18 cellular contexts compared by ENCODE assay signal in genomic region chr6:105896052-105896820, GRCh38.
DNase-seq lines count a peak whose midpoint lies in the region; ATAC-seq, FAIRE-seq and TF ChIP-seq lines count a peak whose summit lies in the region.
"Had no signal": no experiment of that assay in that cellular context is flagged by ENCODE, and none has a peak within 500 bp of the region (broad histone marks: within the 10 kb centered on the region; RNA-seq: fewer than 3 reads in every experiment).

No MANE protein-coding gene starts in this region.

- in situ Hi-C loops in GM12878 (cut with MboI), result no loop called here

- H3K79me2 ChIP-seq in GM12878 (ENCODE audit: control insufficient read depth, insufficient read depth, low read length), result no peaks in the 10 kb centered on the region

- TF ChIP-seq POLR2A in GM12878 (IDR thresholded peaks at IDR 0.05; ENCODE audit: low read depth, low read length), result no peak
- TF ChIP-seq POLR2A in tibial nerve (IDR thresholded peaks at IDR 0.05), result no peak

- peaks cover 37% of the 10 kb centered on the region for H3K4me1 Mint-ChIP-seq in activated CD4-positive, alpha-beta T cell treated with anti-CD3 and anti-CD28 coated beads, Interleukin-2, amount 10 ng/mL, durations not matched to agents 24 days and 14 days
- peaks cover 30% of the 10 kb centered on the region for H3K4me1 Mint-ChIP-seq in activated naive CD8-positive, alpha-beta T cell treated with anti-CD3 and anti-CD28 coated beads, Interleukin-2, amount 50 U/mL, for 24 hours
- peaks cover 11% of the 10 kb centered on the region for H3K4me1 Mint-ChIP-seq in CD4-positive, alpha-beta T cell (ENCODE audit: low read depth)
- H3K4me1 Mint-ChIP-seq in activated CD4-positive, alpha-beta memory T cell treated with anti-CD3 and anti-CD28 coated beads for 36 hours (ENCODE audit: low read depth), result peaks cover 20% of the 10 kb centered on the region

- H3K27me3 Mint-ChIP-seq in activated CD4-positive, alpha-beta T cell treated with anti-CD3 and anti-CD28 coated beads, Interleukin-2, amount 10 ng/mL, durations not matched to agents 24 days and 14 days, result peaks cover 2% of the 10 kb centered on the region
- peaks cover 22% of the 10 kb centered on the region for H3K27me3 Mint-ChIP-seq in activated naive CD8-positive, alpha-beta T cell treated with anti-CD3 and anti-CD28 coated beads, Interleukin-2, amount 50 U/mL, for 24 hours
- no peaks in the 10 kb centered on the region for H3K27me3 Mint-ChIP-seq in CD4-positive, alpha-beta T cell
- H3K27me3 Mint-ChIP-seq in activated CD4-positive, alpha-beta memory T cell treated with anti-CD3 and anti-CD28 coated beads for 36 hours, result peaks cover 15% of the 10 kb centered on the region
- H3K27me3 Mint-ChIP-seq: progenitor cell of endocrine pancreas; stimulated activated memory B cell treated with anti-CD40 and anti-IgM and Interleukin-4, amounts not matched to agents 10 μg/mL and 1 μg/mL and 100 μg/mL, for 72 hours had no signal

- H3K4me1 ChIP-seq in HUES48 (ENCODE audit: control insufficient read depth, insufficient read depth, low read length) (no peaks in the 10 kb centered on the region), GM12878 (ENCODE audit: control insufficient read depth, insufficient read depth, low read length) (peaks cover 12% of the 10 kb centered on the region), tibial nerve (no peaks in the 10 kb centered on the region)
- H3K4me1 ChIP-seq: upper lobe of left lung had no signal

- H3K4me3 Mint-ChIP-seq in activated CD4-positive, alpha-beta T cell treated with anti-CD3 and anti-CD28 coated beads, Interleukin-2, amount 10 ng/mL, durations not matched to agents 24 days and 14 days, result no peak overlapping the region
- H3K4me3 Mint-ChIP-seq in activated naive CD8-positive, alpha-beta T cell treated with anti-CD3 and anti-CD28 coated beads, Interleukin-2, amount 50 U/mL, for 24 hours, result no peak overlapping the region
- no peak overlapping the region for H3K4me3 Mint-ChIP-seq in CD4-positive, alpha-beta T cell
- no peak overlapping the region for H3K4me3 Mint-ChIP-seq in activated CD4-positive, alpha-beta memory T cell treated with anti-CD3 and anti-CD28 coated beads for 36 hours
- H3K4me3 Mint-ChIP-seq: activated CD4-positive, alpha-beta T cell treated with anti-CD3 and anti-CD28 coated beads, Interleukin-2, amount 10 ng/mL, durations not matched to agents 7 days and 5 days; activated T-cell treated with anti-CD3 and anti-CD28 coated beads, Interleukin-2, amount 50 U/mL, for 4 hours; stimulated activated memory B cell treated with anti-CD40 and anti-IgM and Interleukin-4, amounts not matched to agents 10 μg/mL and 1 μg/mL and 100 μg/mL, for 72 hours had no signal

- H3K27ac ChIP-seq in HUES48 (ENCODE audit: low read depth, low read length) (peak overlapping the region; percentile 46), GM12878 (ENCODE audit: control insufficient read depth, insufficient read depth) (no peak overlapping the region), tibial nerve (no peak overlapping the region)
- no peak overlapping the region for H3K27ac ChIP-seq in CD4-positive, alpha-beta T cell (ENCODE audit: low read depth, low read length)
- H3K27ac ChIP-seq: upper lobe of left lung had no signal

- CTCF ChIA-PET in GM12878 (lab: Yijun Ruan, JAX), result interaction anchor here (0.5 kb wide), 1 partner anchor 170 kb away, joined by 4 read pairs; no protein-coding TSS in a partner anchor
- CTCF ChIA-PET in CD4-positive, alpha-beta T cell (lab: Charles Lee), result no interaction called here
- CTCF ChIA-PET in activated CD4-positive, alpha-beta memory T cell treated with anti-CD3 and anti-CD28 coated beads for 36 hours (lab: Charles Lee), result no interaction called here

- RAD21 ChIA-PET in GM12878 (lab: Charles Lee; ENCODE audit: unreplicated experiment), result no interaction called here

- H3K4me3 ChIP-seq in HUES48 (ENCODE audit: low read depth, low read length), result no peak overlapping the region
- H3K4me3 ChIP-seq in GM12878, result no peak overlapping the region
- H3K4me3 ChIP-seq in tibial nerve, result no peak overlapping the region
- H3K4me3 ChIP-seq: spleen, upper lobe of left lung had no signal

- no peak overlapping the region for H3K4me2 ChIP-seq in GM12878 (ENCODE audit: control insufficient read depth, insufficient read depth)

- H3K36me3 ChIP-seq in HUES48 (ENCODE audit: control insufficient read depth, insufficient read depth, low read length) (no peaks in the 10 kb centered on the region), GM12878 (ENCODE audit: control insufficient read depth in 2 of 2, insufficient read depth in 2 of 2, low read length in 1 of 2) (no peaks in the 10 kb centered on the region), tibial nerve (no peaks in the 10 kb centered on the region)
- H3K36me3 ChIP-seq: spleen, upper lobe of left lung had no signal

- peak; percentile 43 for DNase-seq in activated CD4-positive, alpha-beta T cell treated with anti-CD3 and anti-CD28 coated beads, Interleukin-2, amount 10 ng/mL, durations not matched to agents 24 days and 14 days
- no peak for DNase-seq in activated CD4-positive, alpha-beta T cell treated with anti-CD3 and anti-CD28 coated beads for 48 hours
- DNase-seq in GM12878 (ENCODE audit: low read depth, low spot score), result no peak
- DNase-seq in tibial nerve (ENCODE audit: low spot score in 2 of 2), result peak; percentile 23 to 55
- no peak for DNase-seq in activated naive CD8-positive, alpha-beta T cell treated with anti-CD3 and anti-CD28 coated beads, Interleukin-2, amount 50 U/mL, for 24 hours
- no peak for DNase-seq in CD4-positive, alpha-beta T cell
- DNase-seq in activated CD4-positive, alpha-beta memory T cell treated with anti-CD3 and anti-CD28 coated beads for 36 hours, result no peak
- DNase-seq: activated CD4-positive, alpha-beta T cell treated with anti-CD3 and anti-CD28 coated beads, Interleukin-2, amount 10 ng/mL, durations not matched to agents 7 days and 5 days; activated T-cell treated with anti-CD3 and anti-CD28 coated beads, Interleukin-2, amount 50 U/mL, for 4 hours; central memory CD4-positive, alpha-beta T cell; GF-D8; KG1; spleen; T-helper 9 cell; upper lobe of left lung had no signal

- no peak for ATAC-seq in GM12878
- ATAC-seq in activated naive CD8-positive, alpha-beta T cell treated with anti-CD3 and anti-CD28 coated beads, Interleukin-2, amount 50 U/mL, for 24 hours, result no peak
- no peak for ATAC-seq in CD4-positive, alpha-beta T cell (ENCODE audit: poor library complexity)
- ATAC-seq: activated T-cell treated with anti-CD3 and anti-CD28 coated beads, Interleukin-2, amount 50 U/mL, for 4 hours; stimulated activated memory B cell treated with anti-CD40 and anti-IgM and Interleukin-4, amounts not matched to agents 10 μg/mL and 1 μg/mL and 100 μg/mL, for 72 hours had no signal

- TF ChIP-seq CTCF in GM12878 (IDR thresholded peaks at IDR 0.05 in 2 of 3, conservative IDR thresholded peaks at IDR 0.05 in 1 of 3; ENCODE audit: control insufficient read depth in 2 of 3, extremely low read depth in 1 of 3, insufficient read depth in 1 of 3, low read depth in 3 of 3, low read length in 3 of 3) (no peak), tibial nerve (IDR thresholded peaks at IDR 0.05) (no peak)
- TF ChIP-seq CTCF in CD4-positive, alpha-beta T cell (IDR thresholded peaks at IDR 0.05), result no peak

- POLR2A ChIA-PET in GM12878 (lab: Charles Lee), result no interaction called here
- POLR2A ChIA-PET in CD4-positive, alpha-beta T cell (lab: Charles Lee), result no interaction called here
- POLR2A ChIA-PET in activated CD4-positive, alpha-beta memory T cell treated with anti-CD3 and anti-CD28 coated beads for 36 hours (lab: Charles Lee), result no interaction called here

- H3K27ac Mint-ChIP-seq in activated CD4-positive, alpha-beta T cell treated with anti-CD3 and anti-CD28 coated beads, Interleukin-2, amount 10 ng/mL, durations not matched to agents 24 days and 14 days, result no peak overlapping the region
- no peak overlapping the region for H3K27ac Mint-ChIP-seq in activated naive CD8-positive, alpha-beta T cell treated with anti-CD3 and anti-CD28 coated beads, Interleukin-2, amount 50 U/mL, for 24 hours
- H3K27ac Mint-ChIP-seq in CD4-positive, alpha-beta T cell, result no peak overlapping the region
- H3K27ac Mint-ChIP-seq in activated CD4-positive, alpha-beta memory T cell treated with anti-CD3 and anti-CD28 coated beads for 36 hours, result no peak overlapping the region
- H3K27ac Mint-ChIP-seq: activated CD4-positive, alpha-beta T cell treated with anti-CD3 and anti-CD28 coated beads, Interleukin-2, amount 10 ng/mL, durations not matched to agents 7 days and 5 days; progenitor cell of endocrine pancreas; stimulated activated memory B cell treated with anti-CD40 and anti-IgM and Interleukin-4, amounts not matched to agents 10 μg/mL and 1 μg/mL and 100 μg/mL, for 72 hours had no signal

- TF ChIP-seq EP300 in GM12878 (IDR thresholded peaks at IDR 0.05; ENCODE audit: borderline replicate concordance in 1 of 2, control insufficient read depth in 1 of 2, low read depth in 2 of 2, low read length in 2 of 2) (no peak), tibial nerve (IDR thresholded peaks at IDR 0.05) (peak in 1 of 2 donors; percentile 61)

- H4K20me1 ChIP-seq in GM12878 (ENCODE audit: control insufficient read depth, insufficient read depth), result no peaks in the 10 kb centered on the region

- no TSS peak for BruUV-seq in GM12878 (replicated peaks; lab: Mats Ljungman, UMichigan)

- SMC1A ChIA-PET in GM12878 (lab: Charles Lee; ENCODE audit: uncharacterized antibody, unreplicated experiment), result interaction anchor here (0.7 to 1.2 kb wide), 2 partner anchors 21 to 78 kb away, joined by 3 read pairs; no protein-coding TSS in a partner anchor

- no peak overlapping the region for H3K9ac ChIP-seq in HUES48 (ENCODE audit: low read depth, low read length)
- no peak overlapping the region for H3K9ac ChIP-seq in GM12878 (ENCODE audit: control insufficient read depth, insufficient read depth, low read length)

- H3K9me3 Mint-ChIP-seq in activated CD4-positive, alpha-beta T cell treated with anti-CD3 and anti-CD28 coated beads, Interleukin-2, amount 10 ng/mL, durations not matched to agents 24 days and 14 days, result peaks cover 10% of the 10 kb centered on the region
- H3K9me3 Mint-ChIP-seq in activated naive CD8-positive, alpha-beta T cell treated with anti-CD3 and anti-CD28 coated beads, Interleukin-2, amount 50 U/mL, for 24 hours, result no peaks in the 10 kb centered on the region
- no peaks in the 10 kb centered on the region for H3K9me3 Mint-ChIP-seq in CD4-positive, alpha-beta T cell
- no peaks in the 10 kb centered on the region for H3K9me3 Mint-ChIP-seq in activated CD4-positive, alpha-beta memory T cell treated with anti-CD3 and anti-CD28 coated beads for 36 hours
- H3K9me3 Mint-ChIP-seq: activated T-cell treated with anti-CD3 and anti-CD28 coated beads, Interleukin-2, amount 50 U/mL, for 4 hours; stimulated activated memory B cell treated with anti-CD40 and anti-IgM and Interleukin-4, amounts not matched to agents 10 μg/mL and 1 μg/mL and 100 μg/mL, for 72 hours had no signal

- peaks cover 3% of the 10 kb centered on the region for H3K36me3 Mint-ChIP-seq in activated CD4-positive, alpha-beta T cell treated with anti-CD3 and anti-CD28 coated beads, Interleukin-2, amount 10 ng/mL, durations not matched to agents 24 days and 14 days (ENCODE audit: low read depth)
- no peaks in the 10 kb centered on the region for H3K36me3 Mint-ChIP-seq in activated naive CD8-positive, alpha-beta T cell treated with anti-CD3 and anti-CD28 coated beads, Interleukin-2, amount 50 U/mL, for 24 hours (ENCODE audit: low read depth)
- H3K36me3 Mint-ChIP-seq in CD4-positive, alpha-beta T cell (ENCODE audit: low read depth), result no peaks in the 10 kb centered on the region
- H3K36me3 Mint-ChIP-seq in activated CD4-positive, alpha-beta memory T cell treated with anti-CD3 and anti-CD28 coated beads for 36 hours, result no peaks in the 10 kb centered on the region
- H3K36me3 Mint-ChIP-seq: stimulated activated memory B cell treated with anti-CD40 and anti-IgM and Interleukin-4, amounts not matched to agents 10 μg/mL and 1 μg/mL and 100 μg/mL, for 72 hours had no signal

- H3K9me3 ChIP-seq in HUES48 (ENCODE audit: control insufficient read depth, insufficient read depth, low read length), result no peaks in the 10 kb centered on the region
- no peaks in the 10 kb centered on the region for H3K9me3 ChIP-seq in GM12878 (replicated peaks; ENCODE audit: control insufficient read depth, insufficient read depth, low read length)
- H3K9me3 ChIP-seq in tibial nerve, result no peaks in the 10 kb centered on the region
- H3K9me3 ChIP-seq in CD4-positive, alpha-beta T cell (ENCODE audit: control insufficient read depth, low read length), result no peaks in the 10 kb centered on the region
- H3K9me3 ChIP-seq: spleen, upper lobe of left lung had no signal

- WGBS in GM12878 (ENCODE audit: insufficient coverage, insufficient replicate concordance, low lambda C conversion rate, missing lambda C conversion rate), result 47% methylated on average over 12 of the region's 12 CpGs
- 61% methylated on average over 12 of the region's 12 CpGs for WGBS in tibial nerve, 2 donors

- H3K27me3 ChIP-seq in HUES48 (ENCODE audit: control insufficient read depth, insufficient read depth, low read length) (no peaks in the 10 kb centered on the region), GM12878 (replicated peaks in 1 of 2; ENCODE audit: control insufficient read depth in 2 of 2, insufficient read depth in 2 of 2, low read length in 1 of 2) (no peaks in the 10 kb centered on the region; a peak in 1 of 4 replicates), tibial nerve (no peaks in the 10 kb centered on the region)
- H3K27me3 ChIP-seq in CD4-positive, alpha-beta T cell (ENCODE audit: control insufficient read depth, insufficient read depth, low read length), result peaks cover 4% of the 10 kb centered on the region
- H3K27me3 ChIP-seq: spleen, upper lobe of left lung had no signal

- intact Hi-C loops in activated CD4-positive, alpha-beta T cell treated with anti-CD3 and anti-CD28 coated beads, Interleukin-2, amount 10 ng/mL, durations not matched to agents 24 days and 14 days (cut with micrococcal nuclease), result no loop called here
- intact Hi-C loops in GM12878 (cut with micrococcal nuclease; ENCODE audit: unreplicated experiment), result loop anchor here (10.0 kb wide), 2 partner anchors 189 to 411 kb away; partner anchors contain the start of gene PRDM1
- intact Hi-C loops in CD4-positive, alpha-beta T cell (cut with DNase I, micrococcal nuclease), result no loop called here
- intact Hi-C loops in activated CD4-positive, alpha-beta memory T cell treated with anti-CD3 and anti-CD28 coated beads for 36 hours (cut with micrococcal nuclease), result no loop called here

- H2AFZ ChIP-seq in GM12878 (ENCODE audit: control insufficient read depth, low read depth, low read length), result no peak overlapping the region

- no peak for TF ChIP-seq RAD21 in GM12878 (IDR thresholded peaks at IDR 0.05; ENCODE audit: insufficient read depth, low read depth, low read length)

- no peak for FAIRE-seq in GM12878 (lab: Jason Lieb, UNC)

Comparison
In these comparisons a context has a peak if more than half of its experiments do, and no peak if none do; other contexts are left out.
1. DNase-seq: peak in activated CD4-positive, alpha-beta T cell treated with anti-CD3 and anti-CD28 coated beads, Interleukin-2, amount 10 ng/mL, durations not matched to agents 24 days and 14 days (single experiment) and tibial nerve (2 of 2); none in activated CD4-positive, alpha-beta T cell treated with anti-CD3 and anti-CD28 coated beads for 48 hours (single experiment), GM12878 (single experiment), activated naive CD8-positive, alpha-beta T cell treated with anti-CD3 and anti-CD28 coated beads, Interleukin-2, amount 50 U/mL, for 24 hours (single experiment), CD4-positive, alpha-beta T cell (0 of 10) and activated CD4-positive, alpha-beta memory T cell treated with anti-CD3 and anti-CD28 coated beads for 36 hours (single experiment).